In the genomic region with DNA sequence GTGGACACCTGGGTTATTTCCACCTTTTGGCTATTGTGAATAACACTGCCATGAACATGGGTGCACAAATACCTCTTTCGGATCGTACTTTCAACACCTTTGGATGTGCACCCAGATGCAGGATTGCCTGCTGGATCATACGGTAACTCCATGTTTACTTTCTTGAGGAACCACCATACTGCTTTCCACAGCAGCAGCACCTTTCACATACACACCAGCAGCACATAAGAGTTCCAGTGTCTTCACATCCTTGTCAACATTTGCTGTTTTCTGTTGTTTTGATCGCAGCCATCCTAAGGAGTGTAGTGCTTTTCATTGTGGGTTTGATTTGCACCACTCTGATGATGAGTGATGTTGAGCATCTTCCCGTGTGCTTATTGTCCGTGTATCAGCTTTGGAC, we compare ENCODE assay signal across 18 cellular contexts. TPM values are rescaled to one million over a fixed set of nuclear protein-coding genes. Genes with fewer than 3 reads are reported as not detected.
A peak's percentile ranks its signal among the peaks of the same experiment; 100 is the strongest.
DNase-seq lines count a peak whose midpoint lies in the region; ATAC-seq and TF ChIP-seq lines count a peak whose summit lies in the region.
"Had no signal": no experiment of that assay in that cellular context is flagged by ENCODE, and none has a peak within 500 bp of the region (broad histone marks: within the 10 kb centered on the region; RNA-seq: fewer than 3 reads in every experiment).

No MANE protein-coding gene starts in this region.

- no peak for TF ChIP-seq CTCF in CD4-positive, alpha-beta T cell (IDR thresholded peaks at IDR 0.05)

- CTCF ChIA-PET in CD4-positive, alpha-beta T cell (lab: Charles Lee), result no interaction called here

- ATAC-seq in CD4-positive, alpha-beta T cell (ENCODE audit: poor library complexity), result no peak
- ATAC-seq in T-helper 17 cell, result no peak
- ATAC-seq in GM19023 (IDR thresholded peaks at IDR 0.05; ENCODE audit: unreplicated experiment), result no peak

- H3K36me3 Mint-ChIP-seq in activated CD4-positive, alpha-beta T cell treated with anti-CD3 and anti-CD28 coated beads, Interleukin-2, amount 10 ng/mL, durations not matched to agents 24 days and 14 days (ENCODE audit: low read depth), result peaks cover 63% of the 10 kb centered on the region
- H3K36me3 Mint-ChIP-seq in CD4-positive, alpha-beta T cell (ENCODE audit: low read depth), result peaks cover 80% of the 10 kb centered on the region
- peaks cover 10% of the 10 kb centered on the region for H3K36me3 Mint-ChIP-seq in T-helper 17 cell (ENCODE audit: low read depth)

- peak overlapping the region; percentile 36 for H3K27ac Mint-ChIP-seq in activated CD4-positive, alpha-beta T cell treated with anti-CD3 and anti-CD28 coated beads, Interleukin-2, amount 10 ng/mL, durations not matched to agents 24 days and 14 days
- H3K27ac Mint-ChIP-seq in CD4-positive, alpha-beta T cell, result peak overlapping the region; percentile 14
- H3K27ac Mint-ChIP-seq in T-helper 17 cell, result peak overlapping the region; percentile 24
- H3K27ac Mint-ChIP-seq: B cell; CD8-positive, alpha-beta memory T cell had no signal

- no peak overlapping the region for H3K27ac ChIP-seq in CD4-positive, alpha-beta T cell (ENCODE audit: low read depth, low read length)
- H3K27ac ChIP-seq: 22Rv1, BLaER1, C4-2B had no signal

- no peak for DNase-seq in activated CD4-positive, alpha-beta T cell treated with anti-CD3 and anti-CD28 coated beads, Interleukin-2, amount 10 ng/mL, durations not matched to agents 24 days and 14 days
- DNase-seq in activated CD4-positive, alpha-beta T cell treated with anti-CD3 and anti-CD28 coated beads, Interleukin-2, amount 50 U/mL, for 1 hour, result no peak
- DNase-seq in CD4-positive, alpha-beta T cell, result no peak
- DNase-seq in T-helper 17 cell, result no peak
- DNase-seq in SW 1271 (lab: John Stamatoyannopoulos, UW), result no peak
- DNase-seq: CD4-positive, CD25-positive, alpha-beta regulatory T cell; CD8-positive, alpha-beta memory T cell; DMS 273 treated with DMSO at 0.1 percent for 48 hours; DMS79; EL; GDM1; GOT3 had no signal

- H3K9me3 ChIP-seq in CD4-positive, alpha-beta T cell (ENCODE audit: control insufficient read depth, low read length), result no peaks in the 10 kb centered on the region
- H3K9me3 ChIP-seq in T-helper 17 cell (ENCODE audit: control insufficient read depth, low read length, poor library complexity, severe bottlenecking), result no peaks in the 10 kb centered on the region
- H3K9me3 ChIP-seq: BLaER1, HAP-1 had no signal

- H3K9me3 Mint-ChIP-seq in activated CD4-positive, alpha-beta T cell treated with anti-CD3 and anti-CD28 coated beads, Interleukin-2, amount 10 ng/mL, durations not matched to agents 24 days and 14 days, result no peaks in the 10 kb centered on the region
- H3K9me3 Mint-ChIP-seq in CD4-positive, alpha-beta T cell, result no peaks in the 10 kb centered on the region
- H3K9me3 Mint-ChIP-seq: CD4-positive, CD25-positive, alpha-beta regulatory T cell; CD8-positive, alpha-beta memory T cell had no signal

- POLR2A ChIA-PET in CD4-positive, alpha-beta T cell (lab: Charles Lee), result no interaction called here

- H3K27me3 ChIP-seq in CD4-positive, alpha-beta T cell (ENCODE audit: control insufficient read depth, insufficient read depth, low read length), result no peaks in the 10 kb centered on the region
- H3K27me3 ChIP-seq: BLaER1 had no signal

- no peaks in the 10 kb centered on the region for H3K27me3 Mint-ChIP-seq in activated CD4-positive, alpha-beta T cell treated with anti-CD3 and anti-CD28 coated beads, Interleukin-2, amount 10 ng/mL, durations not matched to agents 24 days and 14 days
- H3K27me3 Mint-ChIP-seq in CD4-positive, alpha-beta T cell, result no peaks in the 10 kb centered on the region
- H3K27me3 Mint-ChIP-seq in T-helper 17 cell, result no peaks in the 10 kb centered on the region
- H3K27me3 Mint-ChIP-seq: B cell; CD4-positive, CD25-positive, alpha-beta regulatory T cell; CD8-positive, alpha-beta memory T cell had no signal

- intact Hi-C loops in activated CD4-positive, alpha-beta T cell treated with anti-CD3 and anti-CD28 coated beads, Interleukin-2, amount 10 ng/mL, durations not matched to agents 24 days and 14 days (cut with micrococcal nuclease), result no loop called here
- intact Hi-C loops in CD4-positive, alpha-beta T cell (cut with DNase I, micrococcal nuclease), result no loop called here

- no peak overlapping the region for H3K4me3 Mint-ChIP-seq in activated CD4-positive, alpha-beta T cell treated with anti-CD3 and anti-CD28 coated beads, Interleukin-2, amount 10 ng/mL, durations not matched to agents 24 days and 14 days
- H3K4me3 Mint-ChIP-seq in CD4-positive, alpha-beta T cell, result no peak overlapping the region
- H3K4me3 Mint-ChIP-seq in T-helper 17 cell, result no peak overlapping the region
- H3K4me3 Mint-ChIP-seq: B cell; CD4-positive, CD25-positive, alpha-beta regulatory T cell; CD8-positive, alpha-beta memory T cell had no signal

- no peaks in the 10 kb centered on the region for H3K4me1 Mint-ChIP-seq in activated CD4-positive, alpha-beta T cell treated with anti-CD3 and anti-CD28 coated beads, Interleukin-2, amount 10 ng/mL, durations not matched to agents 24 days and 14 days
- H3K4me1 Mint-ChIP-seq in CD4-positive, alpha-beta T cell (ENCODE audit: low read depth), result no peaks in the 10 kb centered on the region
- peaks cover 5% of the 10 kb centered on the region for H3K4me1 Mint-ChIP-seq in T-helper 17 cell
- H3K4me1 Mint-ChIP-seq: B cell had no signal

RNA-seq across cellular contexts. Expression of a gene that starts 51.3 kb away (rescaled TPM):
- total RNA-seq in activated CD4-positive, alpha-beta T cell treated with anti-CD3 and anti-CD28 coated beads, Interleukin-2, amount 10 ng/mL, durations not matched to agents 24 days and 14 days, result 164 and 169 TPM in 2 replicates
- total RNA-seq in CD4-positive, alpha-beta T cell, result 10 to 100 TPM; 82.0 to 83.5 TPM
- 100 to 1,000 TPM; 125 to 137 TPM for total RNA-seq in T-helper 17 cell
